Comparison of ENCODE assay signal across 20 cellular contexts in genomic region chr10:117362313-117362712, GRCh38. TPM values are rescaled to one million over a fixed set of nuclear protein-coding genes. Genes with fewer than 3 reads are reported as not detected.
A peak's percentile ranks its signal among the peaks of the same experiment; 100 is the strongest.
DNase-seq lines count a peak whose midpoint lies in the region; TF ChIP-seq lines count a peak whose summit lies in the region.
"Had no signal": no experiment of that assay in that cellular context is flagged by ENCODE, and none has a peak within 500 bp of the region (broad histone marks: within the 10 kb centered on the region; RNA-seq: fewer than 3 reads in every experiment).

No MANE protein-coding gene starts in this region.

- H3K27me3 ChIP-seq in brain microvascular endothelial cell (replicated peaks) (no peaks in the 10 kb centered on the region), liver (ENCODE audit: control insufficient read depth in 4 of 4, insufficient read depth in 4 of 4, low read length in 3 of 4) (no peaks in the 10 kb centered on the region)

- DNase-seq in ACHN: peak; percentile 23
- peak; percentile 36 for DNase-seq in M059J (ENCODE audit: low read depth)
- DNase-seq in brain microvascular endothelial cell: no peak
- no peak for DNase-seq in NCI-H1417 (lab: John Stamatoyannopoulos, UW)
- DNase-seq in endothelial cell (ENCODE audit: low spot score): no peak
- DNase-seq in activated CD4-positive, alpha-beta T cell treated with anti-CD3 and anti-CD28 coated beads, Interleukin-2, amount 10 ng/mL, durations not matched to agents 7 days and 5 days: no peak
- no peak for DNase-seq in activated CD4-positive, alpha-beta memory T cell treated with anti-CD3 and anti-CD28 coated beads, Interleukin-2, amount 10 ng/mL, durations not matched to agents 7 days and 5 days
- DNase-seq: activated naive CD8-positive, alpha-beta T cell treated with anti-CD3 and anti-CD28 coated beads for 36 hours; activated T-cell treated with anti-CD3 and anti-CD28 coated beads, Interleukin-2, amount 50 U/mL, for 72 hours; caudate nucleus; CD8-positive, alpha-beta T cell; DMS79; MM.1S; NCI-H1694; NCI-H524; stimulated activated naive CD4-positive, alpha-beta T cell treated with Interleukin-2 at 50 U/mL for 16 hours; T-helper 2 cell had no signal

- H3K27ac ChIP-seq in brain microvascular endothelial cell (peak overlapping the region; percentile 45), liver (ENCODE audit: low read depth in 1 of 2, low read length in 2 of 2) (peak overlapping the region; percentile 54 to 82)

- H3K4me1 ChIP-seq in liver (ENCODE audit: control insufficient read depth in 4 of 4, insufficient read depth in 4 of 4, low read length in 3 of 4): peaks cover 6 to 79% (median 56%) of the 10 kb centered on the region in 4 donors

- H3K9ac ChIP-seq in liver (ENCODE audit: low read depth in 1 of 2, low read length in 2 of 2): no peak overlapping the region

- no peaks in the 10 kb centered on the region for H3K9me3 ChIP-seq in liver (ENCODE audit: control insufficient read depth in 4 of 4, low read length in 3 of 4)

- H3K36me3 ChIP-seq in brain microvascular endothelial cell (replicated peaks) (no peaks in the 10 kb centered on the region), liver (ENCODE audit: control insufficient read depth in 4 of 4, insufficient read depth in 3 of 4, low read depth in 1 of 4, low read length in 3 of 4) (no peaks in the 10 kb centered on the region)

- CTCF ChIA-PET in activated CD4-positive, alpha-beta T cell treated with anti-CD3 and anti-CD28 coated beads, Interleukin-2, amount 10 ng/mL, durations not matched to agents 7 days and 5 days (lab: Charles Lee): no interaction called here
- CTCF ChIA-PET in activated CD4-positive, alpha-beta memory T cell treated with anti-CD3 and anti-CD28 coated beads, Interleukin-2, amount 10 ng/mL, durations not matched to agents 7 days and 5 days (lab: Charles Lee): interaction anchor here (0.6 kb wide), 1 partner anchor 12 kb away, joined by 3 read pairs; no protein-coding TSS in a partner anchor

- no peaks in the 10 kb centered on the region for H3K36me3 Mint-ChIP-seq in endothelial cell (ENCODE audit: low read depth, unreplicated experiment)
- no peaks in the 10 kb centered on the region for H3K36me3 Mint-ChIP-seq in activated CD4-positive, alpha-beta T cell treated with anti-CD3 and anti-CD28 coated beads, Interleukin-2, amount 10 ng/mL, durations not matched to agents 7 days and 5 days (ENCODE audit: low read depth)
- H3K36me3 Mint-ChIP-seq in activated CD4-positive, alpha-beta memory T cell treated with anti-CD3 and anti-CD28 coated beads, Interleukin-2, amount 10 ng/mL, durations not matched to agents 7 days and 5 days (ENCODE audit: low read depth): no peaks in the 10 kb centered on the region
- H3K36me3 Mint-ChIP-seq: mesothelial cell of epicardium had no signal

- TF ChIP-seq RAD21 in liver (IDR thresholded peaks at IDR 0.05): no peak

- TF ChIP-seq CTCF in brain microvascular endothelial cell (IDR thresholded peaks at IDR 0.05; ENCODE audit: low read depth, low read length, missing control alignments) (no peak), liver (IDR thresholded peaks at IDR 0.05; ENCODE audit: low read depth, low read length, missing input control) (no peak), endothelial cell (IDR thresholded peaks at IDR 0.05; ENCODE audit: unreplicated experiment) (no peak)

- no peaks in the 10 kb centered on the region for H3K9me3 Mint-ChIP-seq in endothelial cell (ENCODE audit: unreplicated experiment)
- no peaks in the 10 kb centered on the region for H3K9me3 Mint-ChIP-seq in activated CD4-positive, alpha-beta T cell treated with anti-CD3 and anti-CD28 coated beads, Interleukin-2, amount 10 ng/mL, durations not matched to agents 7 days and 5 days
- H3K9me3 Mint-ChIP-seq in activated CD4-positive, alpha-beta memory T cell treated with anti-CD3 and anti-CD28 coated beads, Interleukin-2, amount 10 ng/mL, durations not matched to agents 7 days and 5 days: no peaks in the 10 kb centered on the region
- H3K9me3 Mint-ChIP-seq: activated naive CD8-positive, alpha-beta T cell treated with anti-CD3 and anti-CD28 coated beads for 36 hours; activated T-cell treated with anti-CD3 and anti-CD28 coated beads, Interleukin-2, amount 50 U/mL, for 72 hours; CD8-positive, alpha-beta T cell; mesothelial cell of epicardium; type B pancreatic cell had no signal

- no peak overlapping the region for H3K27ac Mint-ChIP-seq in endothelial cell (ENCODE audit: unreplicated experiment)
- no peak overlapping the region for H3K27ac Mint-ChIP-seq in activated CD4-positive, alpha-beta T cell treated with anti-CD3 and anti-CD28 coated beads, Interleukin-2, amount 10 ng/mL, durations not matched to agents 7 days and 5 days
- H3K27ac Mint-ChIP-seq in activated CD4-positive, alpha-beta memory T cell treated with anti-CD3 and anti-CD28 coated beads, Interleukin-2, amount 10 ng/mL, durations not matched to agents 7 days and 5 days: no peak overlapping the region
- H3K27ac Mint-ChIP-seq: activated naive CD8-positive, alpha-beta T cell treated with anti-CD3 and anti-CD28 coated beads for 36 hours; activated T-cell treated with anti-CD3 and anti-CD28 coated beads, Interleukin-2, amount 50 U/mL, for 72 hours; CD8-positive, alpha-beta T cell; mesothelial cell of epicardium; type B pancreatic cell had no signal

- no peak overlapping the region for H3K4me3 Mint-ChIP-seq in endothelial cell (ENCODE audit: unreplicated experiment)
- no peak overlapping the region for H3K4me3 Mint-ChIP-seq in activated CD4-positive, alpha-beta T cell treated with anti-CD3 and anti-CD28 coated beads, Interleukin-2, amount 10 ng/mL, durations not matched to agents 7 days and 5 days
- H3K4me3 Mint-ChIP-seq in activated CD4-positive, alpha-beta memory T cell treated with anti-CD3 and anti-CD28 coated beads, Interleukin-2, amount 10 ng/mL, durations not matched to agents 7 days and 5 days: no peak overlapping the region
- H3K4me3 Mint-ChIP-seq: activated naive CD8-positive, alpha-beta T cell treated with anti-CD3 and anti-CD28 coated beads for 36 hours; activated T-cell treated with anti-CD3 and anti-CD28 coated beads, Interleukin-2, amount 50 U/mL, for 72 hours; CD8-positive, alpha-beta T cell; mesothelial cell of epicardium; type B pancreatic cell had no signal

- POLR2A ChIA-PET in activated CD4-positive, alpha-beta T cell treated with anti-CD3 and anti-CD28 coated beads, Interleukin-2, amount 10 ng/mL, durations not matched to agents 7 days and 5 days (lab: Charles Lee): no interaction called here
- POLR2A ChIA-PET in activated CD4-positive, alpha-beta memory T cell treated with anti-CD3 and anti-CD28 coated beads, Interleukin-2, amount 10 ng/mL, durations not matched to agents 7 days and 5 days (lab: Charles Lee): no interaction called here

- no peak overlapping the region for H3K4me3 ChIP-seq in brain microvascular endothelial cell (ENCODE audit: low read depth, low read length)
- H3K4me3 ChIP-seq in liver (ENCODE audit: low read depth in 1 of 3, low read length in 3 of 3): no peak overlapping the region

- in situ Hi-C loops in ACHN (cut with HindIII; ENCODE audit: low pct_ligation_motif_present, low pct_unique_long_range_greater_than_20kb, low sequenced_read_pairs) (no loop called here), brain microvascular endothelial cell (cut with HindIII; ENCODE audit: low pct_ligation_motif_present, low sequenced_read_pairs) (no loop called here)

- no peaks in the 10 kb centered on the region for H3K27me3 Mint-ChIP-seq in endothelial cell (ENCODE audit: unreplicated experiment)
- H3K27me3 Mint-ChIP-seq in activated CD4-positive, alpha-beta T cell treated with anti-CD3 and anti-CD28 coated beads, Interleukin-2, amount 10 ng/mL, durations not matched to agents 7 days and 5 days: no peaks in the 10 kb centered on the region
- no peaks in the 10 kb centered on the region for H3K27me3 Mint-ChIP-seq in activated CD4-positive, alpha-beta memory T cell treated with anti-CD3 and anti-CD28 coated beads, Interleukin-2, amount 10 ng/mL, durations not matched to agents 7 days and 5 days
- H3K27me3 Mint-ChIP-seq: activated naive CD8-positive, alpha-beta T cell treated with anti-CD3 and anti-CD28 coated beads for 36 hours; type B pancreatic cell had no signal

- H3K4me1 Mint-ChIP-seq in endothelial cell (ENCODE audit: unreplicated experiment): peaks cover 11% of the 10 kb centered on the region
- peaks cover 20% of the 10 kb centered on the region for H3K4me1 Mint-ChIP-seq in activated CD4-positive, alpha-beta T cell treated with anti-CD3 and anti-CD28 coated beads, Interleukin-2, amount 10 ng/mL, durations not matched to agents 7 days and 5 days
- H3K4me1 Mint-ChIP-seq in activated CD4-positive, alpha-beta memory T cell treated with anti-CD3 and anti-CD28 coated beads, Interleukin-2, amount 10 ng/mL, durations not matched to agents 7 days and 5 days: peaks cover 33% of the 10 kb centered on the region

TF ChIP-seq in liver, 16 proteins besides CTCF, POLR2A, EP300 and RAD21:
- TF ChIP-seq EGR1 (IDR thresholded peaks at IDR 0.05; ENCODE audit: low read depth in 2 of 2) (no peak), YY1 (IDR thresholded peaks at IDR 0.05) (no peak), MAX (IDR thresholded peaks at IDR 0.05) (no peak), RXRA (IDR thresholded peaks at IDR 0.05) (no peak), SP1 (IDR thresholded peaks at IDR 0.05) (no peak), GABPA (IDR thresholded peaks at IDR 0.05 in 1 of 2, conservative IDR thresholded peaks at IDR 0.05 in 1 of 2) (no peak), HNF4A (conservative IDR thresholded peaks at IDR 0.05) (no peak)
TF ChIP-seq in liver: peak in this region for 0.

RNA-seq across cellular contexts. Expression of gene PDZD8, which starts 12.9 kb away (rescaled TPM):
- 12.8 and 15.9 TPM in 2 replicates for total RNA-seq in M059J (2014; rRNA removed; shearing (Covaris generic))
- total RNA-seq in liver (10 to 100 TPM; 18.2 to 38.9 TPM), endothelial cell (ENCODE audit: unreplicated experiment) (25.6 TPM)
- 10 to 100 TPM in 1 of 2 donors, 1 to 10 TPM in 1; 9.3 to 12.0 TPM for polyA plus RNA-seq in liver
- total RNA-seq in activated CD4-positive, alpha-beta T cell treated with anti-CD3 and anti-CD28 coated beads, Interleukin-2, amount 10 ng/mL, durations not matched to agents 7 days and 5 days: 10 to 100 TPM; 10.9 to 13.4 TPM
- 10 to 100 TPM; 12.3 to 12.8 TPM for total RNA-seq in activated CD4-positive, alpha-beta memory T cell treated with anti-CD3 and anti-CD28 coated beads, Interleukin-2, amount 10 ng/mL, durations not matched to agents 7 days and 5 days

Comparison
In these comparisons a context has a peak if more than half of its experiments do, and no peak if none do; other contexts are left out.
1. DNase-seq: peak in ACHN (single experiment) and M059J (single experiment); none in brain microvascular endothelial cell (single experiment), NCI-H1417 (0 of 3), endothelial cell (single experiment), activated CD4-positive, alpha-beta T cell treated with anti-CD3 and anti-CD28 coated beads, Interleukin-2, amount 10 ng/mL, durations not matched to agents 7 days and 5 days (single experiment) and activated CD4-positive, alpha-beta memory T cell treated with anti-CD3 and anti-CD28 coated beads, Interleukin-2, amount 10 ng/mL, durations not matched to agents 7 days and 5 days (single experiment).